ENCODE assay signal across 10 cellular contexts in the genomic region with DNA sequence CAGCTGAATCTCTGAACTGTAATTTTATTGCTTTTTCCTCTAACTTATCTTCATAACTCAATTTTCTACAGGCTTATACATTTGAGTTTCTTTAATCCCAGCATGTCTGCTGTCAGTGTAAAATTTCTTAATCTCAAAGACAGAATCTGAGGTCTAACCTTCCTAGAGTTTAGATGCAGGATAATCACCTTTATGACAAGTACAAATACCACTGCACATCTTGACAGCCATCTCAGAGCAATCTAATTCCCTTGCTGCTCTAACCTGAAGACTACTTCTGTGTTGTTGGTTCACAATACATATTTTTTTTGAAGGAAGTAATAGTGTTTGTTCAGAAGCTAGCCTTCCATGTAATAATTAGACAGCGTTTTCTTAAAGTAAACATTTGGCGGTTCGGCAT.
"Had no signal": no experiment of that assay in that cellular context is flagged by ENCODE, and none has a peak within 500 bp of the region (broad histone marks: within the 10 kb centered on the region; RNA-seq: fewer than 3 reads in every experiment).

No MANE protein-coding gene starts in this region.

- H3K27ac ChIP-seq: VCaP, WERI-Rb-1 had no signal

- H3K36me3 ChIP-seq: WERI-Rb-1 had no signal

- ATAC-seq: activated CD4-positive, alpha-beta T cell treated with anti-CD3 and anti-CD28 coated beads for 36 hours; activated CD4-positive, CD25-positive, alpha-beta regulatory T cell treated with anti-CD3 and anti-CD28 coated beads, Interleukin-2, amount 50 U/mL, for 24 hours; activated CD8-positive, alpha-beta memory T cell treated with anti-CD3 and anti-CD28 coated beads, Interleukin-2, amount 10 ng/mL, durations not matched to agents 7 days and 5 days; activated CD8-positive, alpha-beta T cell treated with anti-CD3 and anti-CD28 coated beads for 36 hours; activated CD8-positive, alpha-beta T cell treated with anti-CD3 and anti-CD28 coated beads, Interleukin-2, amount 10 ng/mL, durations not matched to agents 7 days and 5 days; T-cell; T-helper 17 cell; WTC11 had no signal
